ENCODE assay signal across 15 cellular contexts in the genomic region with DNA sequence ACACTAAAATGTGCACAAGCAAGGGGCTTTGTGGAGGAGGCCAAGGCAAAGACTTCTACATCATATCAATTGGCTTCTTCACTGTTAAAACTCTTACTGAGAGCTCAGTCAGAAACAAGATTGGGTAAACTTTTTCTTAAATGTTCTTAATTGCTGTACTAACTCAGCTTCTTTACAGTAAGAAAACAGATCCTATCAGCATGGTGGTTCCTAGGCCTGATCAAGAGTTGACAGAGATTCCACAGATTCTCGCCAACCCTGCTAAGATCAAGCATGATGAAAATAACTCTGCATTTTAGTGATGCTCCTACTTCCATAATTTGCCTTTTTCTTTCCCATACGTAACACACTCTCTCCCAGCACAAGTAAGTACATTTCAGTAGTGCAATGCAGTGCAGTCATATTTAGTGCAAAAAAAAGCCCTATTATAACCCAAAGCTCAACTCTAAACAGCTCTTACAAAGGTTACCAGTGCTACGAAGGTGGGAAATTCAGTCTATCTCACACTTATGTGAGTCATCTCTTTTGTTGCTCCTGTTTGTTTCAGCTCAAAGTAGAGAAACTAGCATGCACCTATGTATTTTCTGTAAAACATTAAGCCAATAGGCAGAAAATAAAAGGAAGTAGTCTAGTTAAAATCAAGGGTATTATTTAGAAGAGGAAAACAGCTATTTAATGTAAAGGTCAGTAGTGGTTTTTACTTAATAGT. TPM values are rescaled to one million over a fixed set of nuclear protein-coding genes. Genes with fewer than 3 reads are reported as not detected.
A peak's percentile ranks its signal among the peaks of the same experiment; 100 is the strongest.
DNase-seq lines count a peak whose midpoint lies in the region; ATAC-seq and TF ChIP-seq lines count a peak whose summit lies in the region.
"Had no signal": no experiment of that assay in that cellular context is flagged by ENCODE, and none has a peak within 500 bp of the region (broad histone marks: within the 10 kb centered on the region; RNA-seq: fewer than 3 reads in every experiment).

No MANE protein-coding gene starts in this region.

- TF ChIP-seq CTCF in activated B cell treated with CpG ODN at 0.5 μM for 24 hours (IDR thresholded peaks at IDR 0.05) (no peak), foreskin fibroblast (IDR thresholded peaks at IDR 0.05; ENCODE audit: low read depth, low read length) (no peak)

- peak overlapping the region; percentile 58 for H3K27ac Mint-ChIP-seq in activated CD4-positive, alpha-beta T cell treated with anti-CD3 and anti-CD28 coated beads for 36 hours
- no peak overlapping the region for H3K27ac Mint-ChIP-seq in activated CD4-positive, alpha-beta T cell treated with anti-CD3 and anti-CD28 coated beads, Interleukin-2, amount 10 ng/mL, durations not matched to agents 7 days and 5 days
- peak overlapping the region; percentile 7 for H3K27ac Mint-ChIP-seq in activated B cell treated with CpG ODN at 0.5 μM for 24 hours
- H3K27ac Mint-ChIP-seq in natural killer cell treated with Interleukin-12 subunit alpha and Interleukin-12 subunit beta and Interleukin-15 and Interleukin-18, amount 100 ng/mL, for 72 hours = peak overlapping the region; percentile 69 to 86
- H3K27ac Mint-ChIP-seq: type B pancreatic cell had no signal

- no peak overlapping the region for H3K4me3 Mint-ChIP-seq in activated CD4-positive, alpha-beta T cell treated with anti-CD3 and anti-CD28 coated beads for 36 hours
- H3K4me3 Mint-ChIP-seq in activated CD4-positive, alpha-beta T cell treated with anti-CD3 and anti-CD28 coated beads, Interleukin-2, amount 10 ng/mL, durations not matched to agents 7 days and 5 days = no peak overlapping the region
- H3K4me3 Mint-ChIP-seq in activated B cell treated with CpG ODN at 0.5 μM for 24 hours = no peak overlapping the region
- peak overlapping the region; percentile 60 for H3K4me3 Mint-ChIP-seq in natural killer cell treated with Interleukin-12 subunit alpha and Interleukin-12 subunit beta and Interleukin-15 and Interleukin-18, amount 100 ng/mL, for 72 hours
- H3K4me3 Mint-ChIP-seq: type B pancreatic cell had no signal

- H3K4me3 ChIP-seq in foreskin fibroblast (ENCODE audit: low read depth in 1 of 2, low read length in 2 of 2) = no peak overlapping the region
- H3K4me3 ChIP-seq: smooth muscle cell had no signal

- intact Hi-C loops in activated CD4-positive, alpha-beta T cell treated with anti-CD3 and anti-CD28 coated beads for 36 hours (cut with DNase I, micrococcal nuclease) = no loop called here
- intact Hi-C loops in activated B cell treated with CpG ODN at 0.5 μM for 24 hours (cut with micrococcal nuclease) = no loop called here

- H3K27me3 Mint-ChIP-seq in activated CD4-positive, alpha-beta T cell treated with anti-CD3 and anti-CD28 coated beads for 36 hours = no peaks in the 10 kb centered on the region
- H3K27me3 Mint-ChIP-seq in activated CD4-positive, alpha-beta T cell treated with anti-CD3 and anti-CD28 coated beads, Interleukin-2, amount 10 ng/mL, durations not matched to agents 7 days and 5 days = no peaks in the 10 kb centered on the region
- no peaks in the 10 kb centered on the region for H3K27me3 Mint-ChIP-seq in activated B cell treated with CpG ODN at 0.5 μM for 24 hours
- no peaks in the 10 kb centered on the region for H3K27me3 Mint-ChIP-seq in natural killer cell treated with Interleukin-12 subunit alpha and Interleukin-12 subunit beta and Interleukin-15 and Interleukin-18, amount 100 ng/mL, for 72 hours
- H3K27me3 Mint-ChIP-seq: type B pancreatic cell had no signal

- POLR2A ChIA-PET in activated CD4-positive, alpha-beta T cell treated with anti-CD3 and anti-CD28 coated beads for 36 hours (lab: Charles Lee) = interaction anchor here (0.6 to 0.9 kb wide), 3 partner anchors 109 to 210 kb away, joined by 3 to 16 read pairs (median 5); no protein-coding TSS in a partner anchor
- POLR2A ChIA-PET in activated CD4-positive, alpha-beta T cell treated with anti-CD3 and anti-CD28 coated beads, Interleukin-2, amount 10 ng/mL, durations not matched to agents 7 days and 5 days (lab: Charles Lee) = interaction anchor here (0.6 to 0.7 kb wide), 2 partner anchors 33 to 144 kb away, joined by 3 to 4 read pairs; no protein-coding TSS in a partner anchor
- POLR2A ChIA-PET in activated B cell treated with CpG ODN at 0.5 μM for 24 hours (lab: Charles Lee) = interaction anchor here (0.7 to 1.4 kb wide), 4 partner anchors 14 to 587 kb away, joined by 3 to 12 read pairs (median 4); no protein-coding TSS in a partner anchor

- H3K36me3 Mint-ChIP-seq in activated CD4-positive, alpha-beta T cell treated with anti-CD3 and anti-CD28 coated beads for 36 hours (ENCODE audit: low read depth) = peaks cover 6% of the 10 kb centered on the region
- H3K36me3 Mint-ChIP-seq in activated CD4-positive, alpha-beta T cell treated with anti-CD3 and anti-CD28 coated beads, Interleukin-2, amount 10 ng/mL, durations not matched to agents 7 days and 5 days (ENCODE audit: low read depth) = peaks cover 6% of the 10 kb centered on the region
- peaks cover 33% of the 10 kb centered on the region for H3K36me3 Mint-ChIP-seq in activated B cell treated with CpG ODN at 0.5 μM for 24 hours (ENCODE audit: low read depth)
- no peaks in the 10 kb centered on the region for H3K36me3 Mint-ChIP-seq in natural killer cell treated with Interleukin-12 subunit alpha and Interleukin-12 subunit beta and Interleukin-15 and Interleukin-18, amount 100 ng/mL, for 72 hours
- H3K36me3 Mint-ChIP-seq: type B pancreatic cell had no signal

- DNase-seq in activated CD4-positive, alpha-beta T cell treated with anti-CD3 and anti-CD28 coated beads for 36 hours = no peak
- no peak for DNase-seq in activated CD4-positive, alpha-beta T cell treated with anti-CD3 and anti-CD28 coated beads, Interleukin-2, amount 10 ng/mL, durations not matched to agents 7 days and 5 days
- DNase-seq in activated B cell treated with CpG ODN at 0.5 μM for 24 hours (no peak), foreskin fibroblast (no peak), NCI-H345 treated with DMSO at 0.1 percent for 48 hours (lab: John Stamatoyannopoulos, UW; ENCODE audit: unreplicated experiment) (no peak), nucleus accumbens (lab: John Stamatoyannopoulos, UW) (no peak)
- no peak for DNase-seq in natural killer cell treated with Interleukin-12 subunit alpha and Interleukin-12 subunit beta and Interleukin-15 and Interleukin-18, amount 100 ng/mL, for 72 hours (ENCODE audit: low spot score)
- DNase-seq: 8988T, activated gamma-delta T cell, erythroblast, NCI-H187, NCI-H82 had no signal

- H3K4me1 Mint-ChIP-seq in activated CD4-positive, alpha-beta T cell treated with anti-CD3 and anti-CD28 coated beads for 36 hours = peaks cover 62% of the 10 kb centered on the region
- peaks cover 12% of the 10 kb centered on the region for H3K4me1 Mint-ChIP-seq in activated CD4-positive, alpha-beta T cell treated with anti-CD3 and anti-CD28 coated beads, Interleukin-2, amount 10 ng/mL, durations not matched to agents 7 days and 5 days
- peaks cover 50% of the 10 kb centered on the region for H3K4me1 Mint-ChIP-seq in activated B cell treated with CpG ODN at 0.5 μM for 24 hours
- peaks cover 40 to 49% of the 10 kb centered on the region in 2 donors for H3K4me1 Mint-ChIP-seq in natural killer cell treated with Interleukin-12 subunit alpha and Interleukin-12 subunit beta and Interleukin-15 and Interleukin-18, amount 100 ng/mL, for 72 hours (ENCODE audit: low read depth in 2 of 2)

- CTCF ChIA-PET in activated CD4-positive, alpha-beta T cell treated with anti-CD3 and anti-CD28 coated beads for 36 hours (lab: Charles Lee) = interaction anchor here (0.5 to 2.0 kb wide), 10 partner anchors 8 to 478 kb away, joined by 3 to 8 read pairs (median 4); no protein-coding TSS in a partner anchor
- CTCF ChIA-PET in activated CD4-positive, alpha-beta T cell treated with anti-CD3 and anti-CD28 coated beads, Interleukin-2, amount 10 ng/mL, durations not matched to agents 7 days and 5 days (lab: Charles Lee) = interaction anchor here (0.5 to 3.4 kb wide), 9 partner anchors 10 to 1108 kb away, joined by 3 to 13 read pairs (median 4); no protein-coding TSS in a partner anchor
- CTCF ChIA-PET in activated B cell treated with CpG ODN at 0.5 μM for 24 hours (lab: Charles Lee) = interaction anchor here (0.8 to 5.1 kb wide), 7 partner anchors 11 to 172 kb away, joined by 3 to 18 read pairs (median 3); no protein-coding TSS in a partner anchor

- no peaks in the 10 kb centered on the region for H3K9me3 Mint-ChIP-seq in activated CD4-positive, alpha-beta T cell treated with anti-CD3 and anti-CD28 coated beads for 36 hours (ENCODE audit: low read depth)
- peaks cover 3% of the 10 kb centered on the region for H3K9me3 Mint-ChIP-seq in activated CD4-positive, alpha-beta T cell treated with anti-CD3 and anti-CD28 coated beads, Interleukin-2, amount 10 ng/mL, durations not matched to agents 7 days and 5 days
- H3K9me3 Mint-ChIP-seq in activated B cell treated with CpG ODN at 0.5 μM for 24 hours = no peaks in the 10 kb centered on the region
- H3K9me3 Mint-ChIP-seq in natural killer cell treated with Interleukin-12 subunit alpha and Interleukin-12 subunit beta and Interleukin-15 and Interleukin-18, amount 100 ng/mL, for 72 hours = no peaks in the 10 kb centered on the region
- H3K9me3 Mint-ChIP-seq: type B pancreatic cell had no signal

- ATAC-seq in activated CD4-positive, alpha-beta T cell treated with anti-CD3 and anti-CD28 coated beads for 36 hours = peak; percentile 81
- ATAC-seq in GM21825 (IDR thresholded peaks at IDR 0.05; ENCODE audit: unreplicated experiment) = peak; percentile 66
- no peak for ATAC-seq in activated B cell treated with CpG ODN at 0.5 μM for 24 hours (ENCODE audit: low read depth)
- peak; percentile 67 to 82 for ATAC-seq in natural killer cell treated with Interleukin-12 subunit alpha and Interleukin-12 subunit beta and Interleukin-15 and Interleukin-18, amount 100 ng/mL, for 72 hours

RNA-seq across cellular contexts. Expression of a gene that starts 29.9 kb away (rescaled TPM):
- total RNA-seq in activated CD4-positive, alpha-beta T cell treated with anti-CD3 and anti-CD28 coated beads for 36 hours = 10 to 100 TPM; 23.5 to 25.5 TPM
- 1 to 10 TPM; 5.7 to 7.0 TPM for total RNA-seq in activated CD4-positive, alpha-beta T cell treated with anti-CD3 and anti-CD28 coated beads, Interleukin-2, amount 10 ng/mL, durations not matched to agents 7 days and 5 days
- total RNA-seq in activated B cell treated with CpG ODN at 0.5 μM for 24 hours = 3.3 and 6.8 TPM in 2 replicates
- 10 to 100 TPM; 13.7 to 15.7 TPM for total RNA-seq in natural killer cell treated with Interleukin-12 subunit alpha and Interleukin-12 subunit beta and Interleukin-15 and Interleukin-18, amount 100 ng/mL, for 72 hours
- total RNA-seq: smooth muscle cell had no signal
